Comparison of ENCODE assay signal across 21 cellular contexts in the genomic region with DNA sequence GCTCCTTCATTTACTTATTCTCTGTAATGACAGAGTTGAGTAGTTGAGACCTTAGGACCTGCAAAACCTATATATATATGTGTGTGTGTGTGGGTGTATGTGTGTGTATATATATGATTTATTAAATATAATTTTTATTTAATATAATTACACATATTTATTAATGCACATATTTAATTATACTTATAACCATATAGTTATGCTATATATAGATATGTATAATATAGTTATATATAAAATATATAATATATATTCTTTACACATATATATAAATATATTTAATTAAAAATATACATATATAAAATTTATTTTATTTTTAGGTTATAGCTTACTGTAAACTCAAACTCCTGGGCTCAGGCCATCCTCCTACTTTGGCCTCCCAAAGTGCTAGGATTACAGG.
"Had no signal": no experiment of that assay in that cellular context is flagged by ENCODE, and none has a peak within 500 bp of the region (broad histone marks: within the 10 kb centered on the region; RNA-seq: fewer than 3 reads in every experiment).

No MANE protein-coding gene starts in this region.

- H3K36me3 ChIP-seq: left lung, prostate gland, transverse colon had no signal

- H3K27ac ChIP-seq: left lung, transverse colon had no signal

- H3K4me1 ChIP-seq: left lung, prostate gland, transverse colon had no signal

- H3K9me3 ChIP-seq: gastroesophageal sphincter, left lung, prostate gland, right atrium auricular region, transverse colon had no signal

- H3K4me3 ChIP-seq: gastroesophageal sphincter, left lung, prostate gland, right atrium auricular region, transverse colon had no signal

- H3K27me3 ChIP-seq: gastroesophageal sphincter, left lung, right atrium auricular region, transverse colon had no signal

- DNase-seq: activated CD4-positive, alpha-beta memory T cell treated with anti-CD3 and anti-CD28 coated beads for 36 hours; activated CD4-positive, alpha-beta T cell treated with anti-CD3 and anti-CD28 coated beads for 48 hours; activated naive CD4-positive, alpha-beta T cell treated with Interleukin-2 at 50 U/mL for 16 hours; activated naive CD8-positive, alpha-beta T cell treated with anti-CD3 and anti-CD28 coated beads, Interleukin-2, amount 10 ng/mL, durations not matched to agents 7 days and 5 days; activated T-cell treated with anti-CD3 and anti-CD28 coated beads, Interleukin-2, amount 50 U/mL, for 48 hours; amygdala; effector CD4-positive, alpha-beta T cell; left lung; mammary epithelial cell; midbrain; natural killer cell; stimulated activated CD4-positive, alpha-beta T cell treated with anti-CD3 and anti-CD28 coated beads, Interleukin-12 subunit alpha, Interleukin-12 subunit beta, amount 100 ng/mL, for 4 hours; stimulated activated CD4-positive, alpha-beta T cell treated with anti-CD3 and anti-CD28 coated beads, Interleukin-4, amount 100 ng/mL, for 4 hours; stimulated activated naive CD8-positive, alpha-beta T cell treated with anti-CD3 and anti-CD28 coated beads, Interleukin-15, Interleukin-2, amounts not matched to agents 100 U/mL and 50 U/mL, for 24 hours; T-helper 17 cell; transverse colon had no signal

- ATAC-seq: esophagus mucosa; left lung; natural killer cell; stimulated activated naive CD8-positive, alpha-beta T cell treated with anti-CD3 and anti-CD28 coated beads, Interleukin-15, Interleukin-2, amounts not matched to agents 100 U/mL and 50 U/mL, for 24 hours; T-helper 17 cell had no signal

- FAIRE-seq: urothelium cell line had no signal
